Comparison of ENCODE assay signal across 25 cellular contexts in the genomic region with DNA sequence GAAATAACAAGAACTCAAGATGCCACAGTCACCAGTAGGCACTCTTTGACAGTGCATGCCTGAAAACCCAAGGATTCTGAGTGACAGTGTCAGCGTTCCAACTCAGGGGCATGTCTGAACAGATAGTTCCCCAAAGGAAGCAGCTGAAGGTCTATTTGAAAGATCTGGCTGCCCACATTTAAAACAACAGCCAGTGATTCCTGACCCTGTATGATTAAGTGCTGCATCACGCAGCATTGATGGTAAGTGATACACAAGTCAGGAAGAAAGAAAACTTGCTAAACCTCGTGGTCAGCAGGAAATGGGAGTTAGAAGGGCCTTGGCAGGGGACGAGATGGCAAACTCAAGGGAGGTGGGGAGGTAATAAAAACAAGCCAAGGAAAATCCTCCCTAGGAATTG.
"Had no signal": no experiment of that assay in that cellular context is flagged by ENCODE, and none has a peak within 500 bp of the region (broad histone marks: within the 10 kb centered on the region; RNA-seq: fewer than 3 reads in every experiment).

No MANE protein-coding gene starts in this region.

- ATAC-seq: activated CD4-positive, CD25-positive, alpha-beta regulatory T cell treated with anti-CD3 and anti-CD28 coated beads, Interleukin-2, amount 50 U/mL, for 24 hours; gastroesophageal sphincter; right cardiac atrium had no signal

- H3K27me3 ChIP-seq: breast epithelium, hepatocyte, thyroid gland, upper lobe of left lung, vagina had no signal

- H3K9me3 ChIP-seq: thyroid gland, upper lobe of left lung, vagina had no signal

- H3K27ac ChIP-seq: breast epithelium, gastroesophageal sphincter, hepatocyte, parathyroid adenoma, thyroid gland, upper lobe of left lung, vagina, WERI-Rb-1 had no signal

- DNase-seq: activated CD4-positive, alpha-beta T cell treated with anti-CD3 and anti-CD28 coated beads for 48 hours; activated CD4-positive, alpha-beta T cell treated with anti-CD3 and anti-CD28 coated beads, Interleukin-2, amount 50 U/mL, for 48 hours; activated CD8-positive, alpha-beta memory T cell treated with anti-CD3 and anti-CD28 coated beads for 24 hours; activated effector memory CD4-positive, alpha-beta T cell treated with anti-CD3 and anti-CD28 coated beads, Interleukin-2, amount 50 U/mL, for 16 hours; activated naive CD4-positive, alpha-beta T cell treated with anti-CD3 and anti-CD28 coated beads, Interleukin-2, amount 10 ng/mL, durations not matched to agents 7 days and 5 days; activated naive CD8-positive, alpha-beta T cell treated with anti-CD3 and anti-CD28 coated beads, Interleukin-2, amount 10 ng/mL, durations not matched to agents 7 days and 5 days; amniotic stem cell; dermis blood vessel endothelial cell; effector CD8-positive, alpha-beta T cell; erythroblast; kidney; naive B cell; nucleus accumbens; right cardiac atrium; stimulated activated CD4-positive, alpha-beta T cell treated with anti-CD3 and anti-CD28 coated beads, Interleukin-2, amount 100 ng/mL, for 48 hours; T-helper 9 cell; thyroid gland; upper lobe of left lung; WERI-Rb-1 had no signal

- H3K36me3 ChIP-seq: breast epithelium, gastroesophageal sphincter, thyroid gland, upper lobe of left lung, vagina, WERI-Rb-1 had no signal

- H3K4me3 ChIP-seq: breast epithelium, gastroesophageal sphincter, hepatocyte, thyroid gland, upper lobe of left lung, vagina had no signal
